In genomic region chr17:1865252-1866037, GRCh38 we compare ENCODE assay signal across 8 cellular contexts. TPM values are rescaled to one million over a fixed set of nuclear protein-coding genes. Genes with fewer than 3 reads are reported as not detected.
DNase-seq lines count a peak whose midpoint lies in the region; ATAC-seq and TF ChIP-seq lines count a peak whose summit lies in the region.

No MANE protein-coding gene starts in this region.

- peak in 2 of 4 donors; percentile 41 to 51 for ATAC-seq in heart left ventricle

- no peak for DNase-seq in heart left ventricle
- no peak for DNase-seq in cardiac septum (ENCODE audit: low spot score)
- peak; percentile 47 for DNase-seq in NCI-H748 (lab: John Stamatoyannopoulos, UW; ENCODE audit: unreplicated experiment)
- peak; percentile 44 for DNase-seq in activated T-cell treated with anti-CD3 and anti-CD28 coated beads for 1 hour (ENCODE audit: low read depth)
- DNase-seq in fibroblast of the aortic adventitia (ENCODE audit: low read depth): peak; percentile 51
- DNase-seq in stimulated activated CD4-positive, alpha-beta T cell treated with anti-CD3 and anti-CD28 coated beads, Interleukin-15, amount 100 ng/mL, for 24 hours: peak; percentile 53
- DNase-seq in amygdala (lab: John Stamatoyannopoulos, UW): no peak
- DNase-seq in NCI-H1105 treated with DMSO at 0.1 percent for 48 hours (lab: John Stamatoyannopoulos, UW): no peak

- TF ChIP-seq POLR2A in heart left ventricle (IDR thresholded peaks at IDR 0.05): no peak

- no peaks in the 10 kb centered on the region for H3K27me3 ChIP-seq in heart left ventricle

- TF ChIP-seq CTCF in heart left ventricle (IDR thresholded peaks at IDR 0.05): peak; percentile 49 to 73 (median 66)
- TF ChIP-seq CTCF in fibroblast of the aortic adventitia (IDR thresholded peaks at IDR 0.05; ENCODE audit: insufficient read depth, low read length): peak; percentile 66

- H3K4me3 ChIP-seq in heart left ventricle (no peak overlapping the region), fibroblast of the aortic adventitia (ENCODE audit: low read depth, low read length) (no peak overlapping the region)

- no peak overlapping the region for H3K27ac ChIP-seq in heart left ventricle

- WGBS in heart left ventricle, 4 donors: 69 to 86% (median 77%) methylated on average over 16 to 17 of the region's 17 CpGs

- intact Hi-C loops in heart left ventricle (cut with DNase I): loop anchor here in 6 of 10 donors (5.0 to 10.0 kb wide), 5 partner anchors 83 to 201 kb away; partner anchors contain the start of gene WDR81 (in 4 of the 6)
- intact Hi-C loops in cardiac septum (cut with DNase I): loop anchor here (5.0 to 10.0 kb wide), 2 partner anchors 138 to 201 kb away; no protein-coding TSS in a partner anchor

- H3K4me1 ChIP-seq in heart left ventricle: no peaks in the 10 kb centered on the region

- H3K9me3 ChIP-seq in heart left ventricle: no peaks in the 10 kb centered on the region

- peaks cover 0 to 33% (median 6%) of the 10 kb centered on the region in 9 donors for H3K36me3 ChIP-seq in heart left ventricle

RNA-seq across cellular contexts. Expression of gene RPA1, which starts 35.6 kb away (rescaled TPM):
- total RNA-seq in heart left ventricle: 10 to 100 TPM; 20.1 to 87.4 (median 64.6) TPM
- 10 to 100 TPM; 10.4 to 35.0 TPM for polyA plus RNA-seq in heart left ventricle
- 76.7 TPM for total RNA-seq in cardiac septum
- 19.3 and 41.2 TPM in 2 replicates for total RNA-seq in fibroblast of the aortic adventitia (ENCODE audit: low replicate concordance)

RNA-seq across cellular contexts. Expression of gene SMYD4, which starts 35.7 kb away (rescaled TPM):
- total RNA-seq in heart left ventricle: 10 to 100 TPM in 3 of 9 donors, 1 to 10 TPM in 6; 5.2 to 15.9 (median 8.3) TPM
- polyA plus RNA-seq in heart left ventricle: 1 to 10 TPM; 5.6 to 6.5 TPM
- 8.8 TPM for total RNA-seq in cardiac septum
- 7.4 and 10.7 TPM in 2 replicates for total RNA-seq in fibroblast of the aortic adventitia (ENCODE audit: low replicate concordance)

Comparison
In these comparisons a context has a peak if more than half of its experiments do, and no peak if none do; other contexts are left out.
1. DNase-seq: peak in NCI-H748 (single experiment), activated T-cell treated with anti-CD3 and anti-CD28 coated beads for 1 hour (single experiment), fibroblast of the aortic adventitia (single experiment) and stimulated activated CD4-positive, alpha-beta T cell treated with anti-CD3 and anti-CD28 coated beads, Interleukin-15, amount 100 ng/mL, for 24 hours (single experiment); none in heart left ventricle (0 of 5), cardiac septum (single experiment), amygdala (0 of 56) and NCI-H1105 treated with DMSO at 0.1 percent for 48 hours (single experiment).